Comparison of ENCODE assay signal across 18 cellular contexts in genomic region chr2:102601730-102602129, GRCh38. TPM values are rescaled to one million over a fixed set of nuclear protein-coding genes. Genes with fewer than 3 reads are reported as not detected.
DNase-seq lines count a peak whose midpoint lies in the region; ATAC-seq and TF ChIP-seq lines count a peak whose summit lies in the region.
"Had no signal": no experiment of that assay in that cellular context is flagged by ENCODE, and none has a peak within 500 bp of the region (broad histone marks: within the 10 kb centered on the region; RNA-seq: fewer than 3 reads in every experiment).

No MANE protein-coding gene starts in this region.

- no peak for TF ChIP-seq CTCF in GM20000 (IDR thresholded peaks at IDR 0.05; ENCODE audit: extremely low read depth, missing control alignments)

- intact Hi-C loops in left ventricle myocardium superior (cut with micrococcal nuclease) = no loop called here

- ATAC-seq in GM18867 (IDR thresholded peaks at IDR 0.05; ENCODE audit: unreplicated experiment) = peak; percentile 84
- ATAC-seq in GM21619 (IDR thresholded peaks at IDR 0.05; ENCODE audit: unreplicated experiment) = peak; percentile 71
- ATAC-seq in HG03521 (IDR thresholded peaks at IDR 0.05; ENCODE audit: unreplicated experiment) = peak; percentile 45
- no peak for ATAC-seq in left ventricle myocardium superior
- ATAC-seq: T-cell had no signal

- DNase-seq in left ventricle myocardium superior (no peak), GM20000 (ENCODE audit: low spot score) (no peak), kidney glomerular epithelial cell (lab: John Stamatoyannopoulos, UW) (no peak)
- DNase-seq in stimulated activated CD4-positive, alpha-beta T cell treated with anti-CD3 and anti-CD28 coated beads, Interleukin-2, amount 100 ng/mL, for 24 hours = no peak
- DNase-seq: COR-L47, GF-D8, MV-4-11, NCI-H1436, NCI-H2029, NCI-H510A, NCI-H82, Right ventricle myocardium superior, SK-N-SH, T-cell, T1000 had no signal

RNA-seq across cellular contexts. Expression of gene SLC9A2, which starts 17.6 kb away (rescaled TPM):
- total RNA-seq in left ventricle myocardium superior = 0.15 TPM
- total RNA-seq: Right ventricle myocardium superior, T-cell had no signal
